14 cellular contexts compared by ENCODE assay signal in the genomic region with DNA sequence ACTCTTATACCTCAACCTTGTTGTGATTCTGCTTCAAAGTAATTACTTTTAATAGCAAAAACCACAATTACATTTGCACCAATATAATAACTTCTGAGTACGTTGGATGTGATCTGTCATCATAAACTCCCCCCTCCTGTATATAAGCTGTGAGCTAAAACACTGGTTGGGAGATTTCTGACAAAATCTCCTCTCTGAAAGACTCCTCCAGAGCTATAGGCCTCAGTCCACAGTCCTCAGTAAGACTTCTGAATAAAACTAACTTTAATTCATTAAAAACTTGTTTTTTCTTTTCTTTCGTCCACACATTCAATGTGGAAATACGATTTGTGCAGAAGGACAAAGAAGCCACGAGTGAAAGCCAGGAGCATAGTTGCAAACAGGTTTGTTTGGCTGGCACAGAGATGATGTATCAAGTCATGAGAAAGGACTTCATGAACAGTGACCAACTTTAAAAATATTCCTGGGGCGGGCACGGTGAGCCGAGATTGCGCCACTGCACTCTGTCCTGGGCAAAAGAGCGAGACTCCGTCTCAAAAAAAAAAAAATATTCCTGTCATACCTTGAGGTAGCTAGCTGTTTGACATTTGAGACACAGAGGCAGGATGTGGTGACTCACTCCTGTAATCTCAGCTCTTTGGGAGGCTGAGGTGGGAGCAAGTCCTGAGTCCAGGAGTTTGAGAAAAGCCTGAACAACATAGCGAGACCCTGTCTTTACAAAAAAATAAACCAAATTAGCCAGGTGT.
A peak's percentile ranks its signal among the peaks of the same experiment; 100 is the strongest.
DNase-seq lines count a peak whose midpoint lies in the region; ATAC-seq, FAIRE-seq and TF ChIP-seq lines count a peak whose summit lies in the region.
"Had no signal": no experiment of that assay in that cellular context is flagged by ENCODE, and none has a peak within 500 bp of the region (broad histone marks: within the 10 kb centered on the region; RNA-seq: fewer than 3 reads in every experiment).

No MANE protein-coding gene starts in this region.

- H3K4me1 ChIP-seq in breast epithelium: no peaks in the 10 kb centered on the region
- H3K4me1 ChIP-seq: lower lobe of right lung had no signal

- intact Hi-C loops in MCF 10A (cut with micrococcal nuclease): no loop called here
- intact Hi-C loops in breast epithelium (cut with DNase I; ENCODE audit: low total_unique reads): no loop called here

- FAIRE-seq in frontal cortex (lab: Jason Lieb, UNC): no peak

- DNase-seq in MCF 10A (ENCODE audit: unreplicated experiment): peak; percentile 89
- DNase-seq in breast epithelium (ENCODE audit: low spot score in 2 of 2): no peak
- peak; percentile 70 for DNase-seq in RWPE1 (ENCODE audit: low spot score)
- DNase-seq in epithelial cell of proximal tubule (ENCODE audit: low read depth): peak; percentile 63
- DNase-seq in stimulated activated CD4-positive, alpha-beta T cell treated with anti-CD3 and anti-CD28 coated beads, Interleukin-4, amount 100 ng/mL, for 1 hour: no peak
- DNase-seq in chondrocyte (ENCODE audit: low spot score): no peak
- no peak for DNase-seq in frontal cortex (ENCODE audit: low spot score in 2 of 2)
- DNase-seq: activated CD4-positive, alpha-beta memory T cell treated with anti-CD3 and anti-CD28 coated beads for 36 hours; H9; heart right ventricle; lower lobe of right lung; NCI-H2171 had no signal

- H3K9me3 ChIP-seq in breast epithelium: no peaks in the 10 kb centered on the region
- H3K9me3 ChIP-seq: heart right ventricle had no signal

- BruUV-seq in MCF 10A (replicated peaks; lab: Mats Ljungman, UMichigan): no TSS peak

- H3K9me3 Mint-ChIP-seq in MCF 10A (ENCODE audit: unreplicated experiment) (no peaks in the 10 kb centered on the region), chondrocyte (ENCODE audit: low read depth) (no peaks in the 10 kb centered on the region)
- H3K9me3 Mint-ChIP-seq: activated CD4-positive, alpha-beta memory T cell treated with anti-CD3 and anti-CD28 coated beads for 36 hours had no signal

- no peak for ATAC-seq in HG02885 (IDR thresholded peaks at IDR 0.05; ENCODE audit: poor library complexity, unreplicated experiment)
- ATAC-seq: heart right ventricle, lower lobe of right lung had no signal

- no peak for TF ChIP-seq POLR2A in breast epithelium (IDR thresholded peaks at IDR 0.05)

- CTCF ChIA-PET in MCF 10A (lab: Yijun Ruan, JAX) (interaction anchor here (0.6 to 0.9 kb wide), 6 partner anchors 16 to 197 kb away, joined by 3 to 4 read pairs (median 3); no protein-coding TSS in a partner anchor), RWPE1 (lab: Yijun Ruan, JAX) (interaction anchor here (0.5 to 0.7 kb wide), 6 partner anchors 10 to 171 kb away, joined by 3 to 5 read pairs (median 4); no protein-coding TSS in a partner anchor)

- peaks cover 1% of the 10 kb centered on the region for H3K4me1 Mint-ChIP-seq in MCF 10A (ENCODE audit: insufficient read depth, unreplicated experiment)
- H3K4me1 Mint-ChIP-seq in chondrocyte (ENCODE audit: low read depth): peaks cover 3% of the 10 kb centered on the region

- H3K4me3 Mint-ChIP-seq in MCF 10A (ENCODE audit: unreplicated experiment) (no peak overlapping the region), chondrocyte (ENCODE audit: unreplicated experiment) (no peak overlapping the region)
- H3K4me3 Mint-ChIP-seq: activated CD4-positive, alpha-beta memory T cell treated with anti-CD3 and anti-CD28 coated beads for 36 hours; activated naive CD8-positive, alpha-beta T cell; H9 had no signal

- TF ChIP-seq CTCF in MCF 10A (IDR thresholded peaks at IDR 0.05; ENCODE audit: unreplicated experiment) (no peak), breast epithelium (IDR thresholded peaks at IDR 0.05) (no peak), RWPE1 (conservative IDR thresholded peaks at IDR 0.05; ENCODE audit: low read depth) (no peak), epithelial cell of proximal tubule (conservative IDR thresholded peaks at IDR 0.05; ENCODE audit: low read depth, low read length) (no peak), chondrocyte (IDR thresholded peaks at IDR 0.05) (no peak)

- no peaks in the 10 kb centered on the region for H3K36me3 ChIP-seq in breast epithelium
- H3K36me3 ChIP-seq: heart right ventricle, lower lobe of right lung had no signal

- H3K36me3 Mint-ChIP-seq in MCF 10A (ENCODE audit: insufficient read depth, unreplicated experiment) (peaks cover 11% of the 10 kb centered on the region), chondrocyte (ENCODE audit: low read depth) (no peaks in the 10 kb centered on the region)
- H3K36me3 Mint-ChIP-seq: activated CD4-positive, alpha-beta memory T cell treated with anti-CD3 and anti-CD28 coated beads for 36 hours; activated naive CD8-positive, alpha-beta T cell had no signal

- no peaks in the 10 kb centered on the region for H3K27me3 ChIP-seq in breast epithelium
- H3K27me3 ChIP-seq: heart right ventricle had no signal

- H3K27me3 Mint-ChIP-seq in MCF 10A (ENCODE audit: insufficient read depth, unreplicated experiment) (no peaks in the 10 kb centered on the region), chondrocyte (ENCODE audit: low read depth) (no peaks in the 10 kb centered on the region)
- H3K27me3 Mint-ChIP-seq: activated CD4-positive, alpha-beta memory T cell treated with anti-CD3 and anti-CD28 coated beads for 36 hours; activated naive CD8-positive, alpha-beta T cell had no signal

- H3K27ac ChIP-seq in breast epithelium: no peak overlapping the region
- H3K27ac ChIP-seq in RWPE1: peak overlapping the region; percentile 75
- H3K27ac ChIP-seq: heart right ventricle, lower lobe of right lung had no signal

- H3K4me3 ChIP-seq in breast epithelium: no peak overlapping the region
- no peak overlapping the region for H3K4me3 ChIP-seq in epithelial cell of proximal tubule (ENCODE audit: low read depth, low read length)
- H3K4me3 ChIP-seq: heart right ventricle, lower lobe of right lung had no signal

- peak overlapping the region; percentile 88 for H3K27ac Mint-ChIP-seq in MCF 10A (ENCODE audit: low read depth, unreplicated experiment)
- no peak overlapping the region for H3K27ac Mint-ChIP-seq in chondrocyte (ENCODE audit: unreplicated experiment)
- H3K27ac Mint-ChIP-seq: activated CD4-positive, alpha-beta memory T cell treated with anti-CD3 and anti-CD28 coated beads for 36 hours; activated naive CD8-positive, alpha-beta T cell; H9 had no signal

- POLR2A ChIA-PET in MCF 10A (lab: Yijun Ruan, JAX): interaction anchor here (0.6 to 1.5 kb wide), 12 partner anchors 14 to 248 kb away, joined by 3 to 5 read pairs (median 3); no protein-coding TSS in a partner anchor
- POLR2A ChIA-PET in RWPE1 (lab: Yijun Ruan, JAX; ENCODE audit: low non-redundant PET): no interaction called here

Comparison
In these comparisons a context has a peak if more than half of its experiments do, and no peak if none do; other contexts are left out.
1. DNase-seq: peak in MCF 10A (single experiment), RWPE1 (single experiment) and epithelial cell of proximal tubule (single experiment); none in breast epithelium (0 of 2), stimulated activated CD4-positive, alpha-beta T cell treated with anti-CD3 and anti-CD28 coated beads, Interleukin-4, amount 100 ng/mL, for 1 hour (single experiment), chondrocyte (single experiment) and frontal cortex (0 of 2).